In genomic region chr18:24168496-24168895, GRCh38 we compare ENCODE assay signal across 22 cellular contexts.
"Had no signal": no experiment of that assay in that cellular context is flagged by ENCODE, and none has a peak within 500 bp of the region (broad histone marks: within the 10 kb centered on the region; RNA-seq: fewer than 3 reads in every experiment).

No MANE protein-coding gene starts in this region.

- H3K27ac ChIP-seq: epithelial cell of prostate, gastrocnemius medialis, lower lobe of right lung, psoas muscle, sigmoid colon, skin epidermis, spleen, testis, tibial artery, upper lobe of left lung had no signal

- H3K4me1 ChIP-seq: gastrocnemius medialis, lower lobe of right lung, psoas muscle, sigmoid colon, spleen, testis, tibial artery, upper lobe of left lung had no signal

- H3K4me3 ChIP-seq: gastrocnemius medialis, lower lobe of right lung, psoas muscle, sigmoid colon, skin epidermis, spleen, testis, tibial artery, upper lobe of left lung had no signal

- DNase-seq: cortex of kidney; effector memory CD8-positive, alpha-beta T cell; foreskin fibroblast; gastrocnemius medialis; head of caudate nucleus; left ventricle myocardium superior; lower lobe of right lung; midbrain; naive thymus-derived CD4-positive, alpha-beta T cell; nucleus accumbens; psoas muscle; right cardiac atrium; sigmoid colon; spleen; stimulated activated CD4-positive, alpha-beta T cell treated with anti-CD3 and anti-CD28 coated beads, Interleukin-4, amount 100 ng/mL, for 4 hours; stimulated activated naive CD8-positive, alpha-beta T cell treated with anti-CD3 and anti-CD28 coated beads, Interleukin-15, Interleukin-2, amounts not matched to agents 100 U/mL and 50 U/mL, for 24 hours; substantia nigra; testis; tibial artery; upper lobe of left lung had no signal

- H3K9me3 ChIP-seq: gastrocnemius medialis, lower lobe of right lung, psoas muscle, sigmoid colon, spleen, testis, tibial artery, upper lobe of left lung had no signal

- H3K27me3 ChIP-seq: gastrocnemius medialis, sigmoid colon, spleen, testis, tibial artery, upper lobe of left lung had no signal
